In the genomic region with DNA sequence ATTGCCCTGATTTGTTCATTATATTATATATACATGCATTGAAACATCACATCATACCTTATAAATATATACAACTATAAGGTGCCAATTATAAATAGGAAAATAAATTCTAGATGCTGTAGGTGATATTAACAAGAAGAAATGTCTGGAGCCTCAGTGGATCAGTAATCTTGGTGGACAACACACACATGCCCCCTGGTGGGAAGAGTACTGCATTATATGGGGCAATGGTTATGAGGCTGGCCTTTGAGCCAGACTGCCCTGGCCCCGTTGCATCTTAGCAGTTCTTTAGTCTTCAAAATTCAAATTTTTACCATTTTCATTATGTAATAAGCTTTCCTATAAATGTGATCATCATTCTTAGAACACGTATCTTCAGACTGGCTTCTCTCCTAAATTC, we compare ENCODE assay signal across 1 cellular context.
TF ChIP-seq lines count a peak whose summit lies in the region.

No MANE protein-coding gene starts in this region.

TF ChIP-seq in HEK293, 187 proteins besides CTCF, POLR2A, EP300 and RAD21 (continued from another document):
- TF ChIP-seq, protein P1, sequence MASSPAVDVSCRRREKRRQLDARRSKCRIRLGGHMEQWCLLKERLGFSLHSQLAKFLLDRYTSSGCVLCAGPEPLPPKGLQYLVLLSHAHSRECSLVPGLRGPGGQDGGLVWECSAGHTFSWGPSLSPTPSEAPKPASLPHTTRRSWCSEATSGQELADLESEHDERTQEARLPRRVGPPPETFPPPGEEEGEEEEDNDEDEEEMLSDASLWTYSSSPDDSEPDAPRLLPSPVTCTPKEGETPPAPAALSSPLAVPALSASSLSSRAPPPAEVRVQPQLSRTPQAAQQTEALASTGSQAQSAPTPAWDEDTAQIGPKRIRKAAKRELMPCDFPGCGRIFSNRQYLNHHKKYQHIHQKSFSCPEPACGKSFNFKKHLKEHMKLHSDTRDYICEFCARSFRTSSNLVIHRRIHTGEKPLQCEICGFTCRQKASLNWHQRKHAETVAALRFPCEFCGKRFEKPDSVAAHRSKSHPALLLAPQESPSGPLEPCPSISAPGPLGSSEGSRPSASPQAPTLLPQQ (tag by site-specific recombination; IDR thresholded peaks at IDR 0.05) = no peak
- no peak for TF ChIP-seq ZNF792 (tag by site-specific recombination; IDR thresholded peaks at IDR 0.05)
- TF ChIP-seq, protein P2, sequence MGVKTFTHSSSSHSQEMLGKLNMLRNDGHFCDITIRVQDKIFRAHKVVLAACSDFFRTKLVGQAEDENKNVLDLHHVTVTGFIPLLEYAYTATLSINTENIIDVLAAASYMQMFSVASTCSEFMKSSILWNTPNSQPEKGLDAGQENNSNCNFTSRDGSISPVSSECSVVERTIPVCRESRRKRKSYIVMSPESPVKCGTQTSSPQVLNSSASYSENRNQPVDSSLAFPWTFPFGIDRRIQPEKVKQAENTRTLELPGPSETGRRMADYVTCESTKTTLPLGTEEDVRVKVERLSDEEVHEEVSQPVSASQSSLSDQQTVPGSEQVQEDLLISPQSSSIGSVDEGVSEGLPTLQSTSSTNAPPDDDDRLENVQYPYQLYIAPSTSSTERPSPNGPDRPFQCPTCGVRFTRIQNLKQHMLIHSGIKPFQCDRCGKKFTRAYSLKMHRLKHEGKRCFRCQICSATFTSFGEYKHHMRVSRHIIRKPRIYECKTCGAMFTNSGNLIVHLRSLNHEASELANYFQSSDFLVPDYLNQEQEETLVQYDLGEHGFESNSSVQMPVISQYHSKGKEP (tag by site-specific recombination; IDR thresholded peaks at IDR 0.05) = no peak
- TF ChIP-seq, protein P3, sequence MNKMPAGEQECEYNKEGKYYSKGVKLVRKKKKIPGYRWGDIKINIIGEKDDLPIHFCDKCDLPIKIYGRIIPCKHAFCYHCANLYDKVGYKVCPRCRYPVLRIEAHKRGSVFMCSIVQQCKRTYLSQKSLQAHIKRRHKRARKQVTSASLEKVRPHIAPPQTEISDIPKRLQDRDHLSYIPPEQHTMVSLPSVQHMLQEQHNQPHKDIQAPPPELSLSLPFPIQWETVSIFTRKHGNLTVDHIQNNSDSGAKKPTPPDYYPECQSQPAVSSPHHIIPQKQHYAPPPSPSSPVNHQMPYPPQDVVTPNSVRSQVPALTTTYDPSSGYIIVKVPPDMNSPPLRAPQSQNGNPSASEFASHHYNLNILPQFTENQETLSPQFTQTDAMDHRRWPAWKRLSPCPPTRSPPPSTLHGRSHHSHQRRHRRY (tag by site-specific recombination; IDR thresholded peaks at IDR 0.05) = no peak
- TF ChIP-seq ZSCAN23 (tag by site-specific recombination; IDR thresholded peaks at IDR 0.05) = no peak
- no peak for TF ChIP-seq KLF8 (tag by site-specific recombination; IDR thresholded peaks at IDR 0.05)
- TF ChIP-seq, protein P4, sequence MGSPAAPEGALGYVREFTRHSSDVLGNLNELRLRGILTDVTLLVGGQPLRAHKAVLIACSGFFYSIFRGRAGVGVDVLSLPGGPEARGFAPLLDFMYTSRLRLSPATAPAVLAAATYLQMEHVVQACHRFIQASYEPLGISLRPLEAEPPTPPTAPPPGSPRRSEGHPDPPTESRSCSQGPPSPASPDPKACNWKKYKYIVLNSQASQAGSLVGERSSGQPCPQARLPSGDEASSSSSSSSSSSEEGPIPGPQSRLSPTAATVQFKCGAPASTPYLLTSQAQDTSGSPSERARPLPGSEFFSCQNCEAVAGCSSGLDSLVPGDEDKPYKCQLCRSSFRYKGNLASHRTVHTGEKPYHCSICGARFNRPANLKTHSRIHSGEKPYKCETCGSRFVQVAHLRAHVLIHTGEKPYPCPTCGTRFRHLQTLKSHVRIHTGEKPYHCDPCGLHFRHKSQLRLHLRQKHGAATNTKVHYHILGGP (tag by site-specific recombination; IDR thresholded peaks at IDR 0.05) = no peak
- no peak for TF ChIP-seq MZF1 (tag by site-specific recombination; IDR thresholded peaks at IDR 0.05; ENCODE audit: borderline replicate concordance)
- no peak for TF ChIP-seq ZNF248 (tag by site-specific recombination; IDR thresholded peaks at IDR 0.05)
